ENCODE assay signal across 7 cellular contexts in the genomic region with DNA sequence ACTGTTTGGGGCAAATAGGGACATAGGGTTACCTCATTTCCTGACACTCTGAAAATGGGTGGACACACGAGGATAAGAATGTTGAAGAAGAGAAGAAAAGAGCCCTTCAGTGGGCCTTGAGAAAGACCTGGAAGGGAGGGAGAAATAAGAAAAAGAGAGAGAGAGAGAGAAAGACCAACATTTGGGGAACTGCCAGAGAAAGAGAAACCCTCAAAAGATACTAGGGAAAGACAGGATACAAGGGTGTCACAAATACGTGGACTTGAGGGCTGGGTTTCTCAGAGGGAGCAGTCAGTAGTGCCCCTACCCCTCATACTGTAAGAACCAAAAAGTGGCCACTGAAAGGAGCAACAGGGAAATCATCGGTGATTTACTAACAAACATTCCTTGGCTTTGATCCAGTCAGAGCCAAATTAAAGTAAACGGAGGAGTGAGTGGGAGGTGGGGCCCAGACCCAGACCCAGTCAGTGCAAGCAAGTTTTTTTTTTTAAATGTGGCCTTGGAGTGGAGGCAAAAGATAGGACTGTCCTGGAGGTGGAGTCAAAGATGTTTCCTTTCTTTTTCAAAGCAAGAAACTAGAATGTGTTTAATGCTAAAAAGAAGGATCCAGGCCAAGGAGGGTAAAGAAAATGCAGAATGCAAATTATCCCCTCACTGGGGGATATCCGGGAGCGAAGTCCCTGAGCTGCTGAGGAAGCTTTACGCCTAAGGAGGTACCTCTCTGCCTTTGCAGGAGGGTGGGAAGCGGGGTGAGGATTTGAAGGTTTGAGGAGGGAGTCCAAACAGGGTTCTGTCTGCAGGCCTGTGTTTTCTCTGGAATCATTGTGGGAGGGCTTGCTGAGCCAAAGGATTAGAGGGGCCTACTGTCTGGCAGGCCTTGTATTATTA.
DNase-seq lines count a peak whose midpoint lies in the region; ATAC-seq and TF ChIP-seq lines count a peak whose summit lies in the region.

No MANE protein-coding gene starts in this region.

- H3K4me1 Mint-ChIP-seq in HFFc6 (ENCODE audit: low read depth), result peaks cover 43% of the 10 kb centered on the region
- peaks cover 63% of the 10 kb centered on the region for H3K4me1 Mint-ChIP-seq in activated CD4-positive, alpha-beta memory T cell treated with anti-CD3 and anti-CD28 coated beads, Interleukin-2, amount 10 ng/mL, durations not matched to agents 7 days and 5 days
- peaks cover 56% of the 10 kb centered on the region for H3K4me1 Mint-ChIP-seq in stimulated activated effector memory CD8-positive, alpha-beta T cell treated with anti-CD3 and anti-CD28 coated beads, Interleukin-12 subunit alpha, Interleukin-12 subunit beta, amount 100 ng/mL, for 72 hours

- H3K4me3 Mint-ChIP-seq in HFFc6, result no peak overlapping the region
- peak overlapping the region; percentile 66 for H3K4me3 Mint-ChIP-seq in activated CD4-positive, alpha-beta memory T cell treated with anti-CD3 and anti-CD28 coated beads, Interleukin-2, amount 10 ng/mL, durations not matched to agents 7 days and 5 days
- H3K4me3 Mint-ChIP-seq in stimulated activated effector memory CD8-positive, alpha-beta T cell treated with anti-CD3 and anti-CD28 coated beads, Interleukin-12 subunit alpha, Interleukin-12 subunit beta, amount 100 ng/mL, for 72 hours, result peak overlapping the region; percentile 71

- ATAC-seq in stimulated activated effector memory CD8-positive, alpha-beta T cell treated with anti-CD3 and anti-CD28 coated beads, Interleukin-12 subunit alpha, Interleukin-12 subunit beta, amount 100 ng/mL, for 72 hours, result peak; percentile 39

- H3K27me3 Mint-ChIP-seq in HFFc6 (ENCODE audit: insufficient read depth), result no peaks in the 10 kb centered on the region; the same call in 1 of the 2 replicates
- H3K27me3 Mint-ChIP-seq in activated CD4-positive, alpha-beta memory T cell treated with anti-CD3 and anti-CD28 coated beads, Interleukin-2, amount 10 ng/mL, durations not matched to agents 7 days and 5 days, result no peaks in the 10 kb centered on the region

- no peaks in the 10 kb centered on the region for H3K9me3 Mint-ChIP-seq in HFFc6
- H3K9me3 Mint-ChIP-seq in activated CD4-positive, alpha-beta memory T cell treated with anti-CD3 and anti-CD28 coated beads, Interleukin-2, amount 10 ng/mL, durations not matched to agents 7 days and 5 days, result no peaks in the 10 kb centered on the region
- H3K9me3 Mint-ChIP-seq in stimulated activated effector memory CD8-positive, alpha-beta T cell treated with anti-CD3 and anti-CD28 coated beads, Interleukin-12 subunit alpha, Interleukin-12 subunit beta, amount 100 ng/mL, for 72 hours, result no peaks in the 10 kb centered on the region

- POLR2A ChIA-PET in activated CD4-positive, alpha-beta memory T cell treated with anti-CD3 and anti-CD28 coated beads, Interleukin-2, amount 10 ng/mL, durations not matched to agents 7 days and 5 days (lab: Charles Lee), result interaction anchor here (1.0 to 1.3 kb wide), 3 partner anchors 10 to 16 kb away, joined by 3 to 7 read pairs (median 3); no protein-coding TSS in a partner anchor

- no peak for TF ChIP-seq CTCF in HFFc6 (IDR thresholded peaks at IDR 0.05)

- H3K27ac Mint-ChIP-seq in HFFc6, result peak overlapping the region; percentile 13; the same call in 1 of the 2 replicates
- peak overlapping the region; percentile 75 for H3K27ac Mint-ChIP-seq in activated CD4-positive, alpha-beta memory T cell treated with anti-CD3 and anti-CD28 coated beads, Interleukin-2, amount 10 ng/mL, durations not matched to agents 7 days and 5 days
- peak overlapping the region; percentile 93 for H3K27ac Mint-ChIP-seq in stimulated activated effector memory CD8-positive, alpha-beta T cell treated with anti-CD3 and anti-CD28 coated beads, Interleukin-12 subunit alpha, Interleukin-12 subunit beta, amount 100 ng/mL, for 72 hours

- CTCF ChIA-PET in activated CD4-positive, alpha-beta memory T cell treated with anti-CD3 and anti-CD28 coated beads, Interleukin-2, amount 10 ng/mL, durations not matched to agents 7 days and 5 days (lab: Charles Lee), result no interaction called here

- no peaks in the 10 kb centered on the region; the same call in 1 of the 2 replicates for H3K36me3 Mint-ChIP-seq in HFFc6 (ENCODE audit: low read depth)
- peaks cover 62% of the 10 kb centered on the region for H3K36me3 Mint-ChIP-seq in activated CD4-positive, alpha-beta memory T cell treated with anti-CD3 and anti-CD28 coated beads, Interleukin-2, amount 10 ng/mL, durations not matched to agents 7 days and 5 days (ENCODE audit: low read depth)
- H3K36me3 Mint-ChIP-seq in stimulated activated effector memory CD8-positive, alpha-beta T cell treated with anti-CD3 and anti-CD28 coated beads, Interleukin-12 subunit alpha, Interleukin-12 subunit beta, amount 100 ng/mL, for 72 hours, result peaks cover 100% of the 10 kb centered on the region

- DNase-seq in HFFc6 (no peak), iPS DF 4.7 (ENCODE audit: extremely low read depth, low spot score) (peak; percentile 91), NCI-H226 (no peak), NCI-H187 (lab: John Stamatoyannopoulos, UW) (no peak)
- no peak for DNase-seq in activated CD4-positive, alpha-beta memory T cell treated with anti-CD3 and anti-CD28 coated beads, Interleukin-2, amount 10 ng/mL, durations not matched to agents 7 days and 5 days
- no peak for DNase-seq in stimulated activated effector memory CD8-positive, alpha-beta T cell treated with anti-CD3 and anti-CD28 coated beads, Interleukin-12 subunit alpha, Interleukin-12 subunit beta, amount 100 ng/mL, for 72 hours (ENCODE audit: low spot score in 2 of 2)
- DNase-seq in effector CD4-positive, alpha-beta T cell, result no peak

Comparison
In these comparisons a context has a peak if more than half of its experiments do, and no peak if none do; other contexts are left out.
1. H3K27ac Mint-ChIP-seq: peak in every context shown above with its lines; median percentile 93 in stimulated activated effector memory CD8-positive, alpha-beta T cell treated with anti-CD3 and anti-CD28 coated beads, Interleukin-12 subunit alpha, Interleukin-12 subunit beta, amount 100 ng/mL, for 72 hours; 75 in activated CD4-positive, alpha-beta memory T cell treated with anti-CD3 and anti-CD28 coated beads, Interleukin-2, amount 10 ng/mL, durations not matched to agents 7 days and 5 days; 13 in HFFc6.